ENCODE assay signal across 8 cellular contexts in genomic region chr16:4272114-4272954, GRCh38. TPM values are rescaled to one million over a fixed set of nuclear protein-coding genes. Genes with fewer than 3 reads are reported as not detected.
DNase-seq lines count a peak whose midpoint lies in the region; ATAC-seq, FAIRE-seq and TF ChIP-seq lines count a peak whose summit lies in the region.

No MANE protein-coding gene starts in this region.

- no peaks in the 10 kb centered on the region for H3K27me3 ChIP-seq in PC-9 (ENCODE audit: insufficient read depth, low read depth)
- H3K27me3 ChIP-seq in small intestine (ENCODE audit: control insufficient read depth in 2 of 2, insufficient read depth in 2 of 2, low read length in 2 of 2) = no peaks in the 10 kb centered on the region

- intact Hi-C loops in PC-9 (cut with micrococcal nuclease; ENCODE audit: unreplicated experiment) = loop anchor here (2.0 to 10.0 kb wide), 5 partner anchors 18 to 342 kb away; partner anchors contain the start of genes GLIS2 and UBALD1

- H3K4me3 ChIP-seq in PC-9 = peak overlapping the region; percentile 81
- peak overlapping the region; percentile 66 to 97 for H3K4me3 ChIP-seq in small intestine (ENCODE audit: low read depth in 1 of 2, low read length in 2 of 2)

- TF ChIP-seq CTCF in PC-9 (conservative IDR thresholded peaks at IDR 0.05) = no peak

- CTCF ChIA-PET in PC-9 (lab: Charles Lee) = interaction anchor here (0.6 kb wide), 2 partner anchors 73 to 743 kb away, joined by 4 to 11 read pairs; no protein-coding TSS in a partner anchor

- H3K79me2 ChIP-seq in PC-9 (ENCODE audit: low read depth) = peaks cover 41% of the 10 kb centered on the region

- peaks cover 7% of the 10 kb centered on the region for H3K4me1 ChIP-seq in PC-9 (replicated peaks; ENCODE audit: insufficient read depth)
- peaks cover 0 to 7% of the 10 kb centered on the region in 2 donors for H3K4me1 ChIP-seq in small intestine (ENCODE audit: control insufficient read depth in 2 of 2, insufficient read depth in 1 of 2, low read depth in 1 of 2, low read length in 1 of 2)

- H3K9me3 ChIP-seq in PC-9 (ENCODE audit: insufficient read depth, low read depth) = no peaks in the 10 kb centered on the region
- H3K9me3 ChIP-seq in small intestine (ENCODE audit: control insufficient read depth, low read depth) = no peaks in the 10 kb centered on the region

- peak; percentile 11 for ATAC-seq in HG03045 (IDR thresholded peaks at IDR 0.05; ENCODE audit: unreplicated experiment)

- peak overlapping the region; percentile 96 for H3K4me2 ChIP-seq in PC-9

- no TSS peak for BruUV-seq in PC-9 (replicated peaks; lab: Mats Ljungman, UMichigan)

- H3K36me3 ChIP-seq in PC-9 (ENCODE audit: low read depth) = no peaks in the 10 kb centered on the region
- no peaks in the 10 kb centered on the region for H3K36me3 ChIP-seq in small intestine (ENCODE audit: control insufficient read depth in 2 of 2, insufficient read depth in 2 of 2, low read length in 2 of 2)

- 0 to 1% (median 1%) methylated on average over 30 to 79 of the region's 79 CpGs for WGBS in small intestine, 3 donors

- H3K27ac ChIP-seq in PC-9 (peak overlapping the region; percentile 55), caudate nucleus (ENCODE audit: low read depth, low read length) (peak overlapping the region; percentile 83), small intestine (ENCODE audit: low read depth in 1 of 2, low read length in 1 of 2) (peak overlapping the region; percentile 37 to 92)

- DNase-seq in A172 (ENCODE audit: low spot score) = peak; percentile 22
- DNase-seq in ELF-1 (ENCODE audit: low read depth, low spot score) = peak; percentile 64
- DNase-seq in PC-9 = peak in 1 of 2 experiments; percentile 51
- peak in 50 of 61 donors; percentile 11 to 83 (median 60) for DNase-seq in caudate nucleus (lab: John Stamatoyannopoulos, UW)
- DNase-seq in iris pigment epithelial cell (ENCODE audit: low read depth) = peak; percentile 36
- DNase-seq in small intestine = peak; percentile 39
- no peak for DNase-seq in mesenteric fat pad (ENCODE audit: low spot score)

- H3F3A ChIP-seq in PC-9 (ENCODE audit: insufficient read depth, low read depth) = peaks cover 25% of the 10 kb centered on the region

- H3K9me2 ChIP-seq in PC-9 (ENCODE audit: insufficient read depth) = no peaks in the 10 kb centered on the region

- H4K20me1 ChIP-seq in PC-9 (ENCODE audit: insufficient read depth) = no peaks in the 10 kb centered on the region; the same call in 1 of the 2 replicates

- FAIRE-seq in small intestine (lab: Jason Lieb, UNC) = no peak

- POLR2A ChIA-PET in PC-9 (lab: Charles Lee; ENCODE audit: unreplicated experiment) = interaction anchor here (0.6 to 0.8 kb wide), 2 partner anchors 19 to 136 kb away, joined by 5 to 35 read pairs; no protein-coding TSS in a partner anchor

- H2AFZ ChIP-seq in PC-9 = peak overlapping the region; percentile 79

RNA-seq across cellular contexts. Expression of gene TFAP4, which starts 0.5 kb away (rescaled TPM):
- total RNA-seq in A172 (2014; rRNA removed; shearing (Covaris generic)) = 8.0 and 12.1 TPM in 2 replicates
- total RNA-seq in PC-9 (2021) (25.0 and 34.8 TPM in 2 replicates), mesenteric fat pad (8.2 TPM)
- 10 to 100 TPM in 1 of 3 donors, 1 to 10 TPM in 2; 4.2 to 14.7 (median 5.4) TPM for polyA plus RNA-seq in small intestine

RNA-seq across cellular contexts. Expression of gene SRL, which starts 30.5 kb away (rescaled TPM):
- not detected in 2 replicates for total RNA-seq in A172 (2014; rRNA removed; shearing (Covaris generic))
- total RNA-seq in PC-9 (2021) (not detected in 2 replicates), mesenteric fat pad (0.45 TPM)
- polyA plus RNA-seq in small intestine = 1 to 10 TPM in 2 of 3 donors, under 1 TPM in 1; 0.45 to 3.2 (median 2.9) TPM

RNA-seq across cellular contexts. Expression of gene GLIS2, which starts 43.5 kb away (rescaled TPM):
- 3.2 and 5.7 TPM in 2 replicates for total RNA-seq in A172 (2014; rRNA removed; shearing (Covaris generic))
- 44.2 and 48.3 TPM in 2 replicates for total RNA-seq in PC-9 (2021)
- 1 to 10 TPM in 2 of 3 donors, under 1 TPM in 1; 0.22 to 3.6 (median 1.1) TPM for polyA plus RNA-seq in small intestine
- total RNA-seq in mesenteric fat pad = 14.2 TPM
